8 cellular contexts compared by ENCODE assay signal in genomic region chr22:20859615-20860014, GRCh38. TPM values are rescaled to one million over a fixed set of nuclear protein-coding genes. Genes with fewer than 3 reads are reported as not detected.
A peak's percentile ranks its signal among the peaks of the same experiment; 100 is the strongest.
DNase-seq lines count a peak whose midpoint lies in the region; ATAC-seq and TF ChIP-seq lines count a peak whose summit lies in the region.
"Had no signal": no experiment of that assay in that cellular context is flagged by ENCODE, and none has a peak within 500 bp of the region (broad histone marks: within the 10 kb centered on the region; RNA-seq: fewer than 3 reads in every experiment).

No MANE protein-coding gene starts in this region.

- no peak overlapping the region for H2BK5ac ChIP-seq in H9 (ENCODE audit: insufficient read length, low read length)

- no peak overlapping the region for H2BK12ac ChIP-seq in H9 (ENCODE audit: insufficient read length, low read depth, low read length)

- H3K14ac ChIP-seq in H9 (ENCODE audit: insufficient read depth, low read length): no peak overlapping the region

- peak overlapping the region; percentile 52 to 92 (median 88) for H3K4me3 ChIP-seq in skin epidermis

- H3K4ac ChIP-seq in H9 (ENCODE audit: low read depth, low read length): no peak overlapping the region

- peaks cover 5% of the 10 kb centered on the region; the same call in 1 of the 2 replicates for H3K79me2 ChIP-seq in H9 (ENCODE audit: insufficient read depth, low read length)

- no peak overlapping the region for H4K5ac ChIP-seq in H9 (ENCODE audit: insufficient read length, low read depth, low read length)

- no peaks in the 10 kb centered on the region for H3K27me3 ChIP-seq in H9 (ENCODE audit: insufficient read depth, low read length)

- no peaks in the 10 kb centered on the region for H3K9me3 Mint-ChIP-seq in H9
- no peaks in the 10 kb centered on the region for H3K9me3 Mint-ChIP-seq in glutamatergic neuron (ENCODE audit: unreplicated experiment)

- H4K91ac ChIP-seq in H9 (ENCODE audit: insufficient read length, low read depth, low read length): no peak overlapping the region

- H3K79me1 ChIP-seq in H9 (ENCODE audit: insufficient read depth, low read depth, low read length, poor library complexity, severe bottlenecking): peaks cover 5% of the 10 kb centered on the region

- H2BK120ac ChIP-seq in H9 (ENCODE audit: low read depth, low read length, poor library complexity, severe bottlenecking): no peak overlapping the region

- peak overlapping the region; percentile 42 for H3K9ac ChIP-seq in H9 (ENCODE audit: extremely low read depth, insufficient read length, low read length)

- POLR2A ChIA-PET in HEK293T (lab: Yijun Ruan, JAX): interaction anchor here (1.5 kb wide), 1 partner anchor 8 kb away, joined by 8 read pairs; no protein-coding TSS in a partner anchor

- peaks cover 22% of the 10 kb centered on the region in 2 experiments for H3K4me1 Mint-ChIP-seq in H9
- peaks cover 46% of the 10 kb centered on the region for H3K4me1 Mint-ChIP-seq in T-helper 17 cell
- peaks cover 17% of the 10 kb centered on the region for H3K4me1 Mint-ChIP-seq in glutamatergic neuron (ENCODE audit: low read depth, unreplicated experiment)

- CTCF ChIA-PET in HEK293T (lab: Yijun Ruan, JAX): interaction anchor here (1.4 kb wide), 1 partner anchor 26 kb away, joined by 4 read pairs; no protein-coding TSS in a partner anchor

- peaks cover 8% of the 10 kb centered on the region for H3K4me1 ChIP-seq in H9 (ENCODE audit: insufficient read depth, low read length)

- H3K18ac ChIP-seq in H9 (ENCODE audit: insufficient read length, low read depth, low read length): no peak overlapping the region

- no peak overlapping the region for H3T11ph ChIP-seq in H9 (ENCODE audit: low read length)

- H4K8ac ChIP-seq in H9 (replicated peaks; ENCODE audit: insufficient read length, low read depth, low read length): no peak overlapping the region

- no peak for TF ChIP-seq CTCF in H9 (conservative IDR thresholded peaks at IDR 0.05)
- no peak for TF ChIP-seq CTCF in glutamatergic neuron (IDR thresholded peaks at IDR 0.05; ENCODE audit: partially characterized antibody, unreplicated experiment)
- no peak for TF ChIP-seq CTCF in omental fat pad (IDR thresholded peaks at IDR 0.05)

- H3K23ac ChIP-seq in H9 (ENCODE audit: insufficient read length, low read depth, low read length): no peak overlapping the region

- H3K56ac ChIP-seq in H9 (ENCODE audit: insufficient read length, low read depth, low read length): no peak overlapping the region

- H3K9me3 ChIP-seq in H9 (ENCODE audit: control insufficient read depth, low read depth, low read length): no peaks in the 10 kb centered on the region
- H3K9me3 ChIP-seq in T-helper 17 cell (ENCODE audit: control insufficient read depth, low read length, poor library complexity, severe bottlenecking): no peaks in the 10 kb centered on the region

- H3K36me3 Mint-ChIP-seq in H9 (ENCODE audit: insufficient read depth in 1 of 3, low read depth in 3 of 3) (no peaks in the 10 kb centered on the region; a peak in 1 of 7 replicates), T-helper 17 cell (ENCODE audit: low read depth) (peaks cover 4% of the 10 kb centered on the region), glutamatergic neuron (ENCODE audit: unreplicated experiment) (no peaks in the 10 kb centered on the region)

- no peak overlapping the region for H2AFZ ChIP-seq in H9 (ENCODE audit: low read length)

- peaks cover 2% of the 10 kb centered on the region for H4K20me1 ChIP-seq in H9 (ENCODE audit: control insufficient read depth, insufficient read depth, insufficient read length)

- no peaks in the 10 kb centered on the region for H3K27me3 Mint-ChIP-seq in H9 (ENCODE audit: low read depth)
- H3K27me3 Mint-ChIP-seq in T-helper 17 cell: no peaks in the 10 kb centered on the region
- peaks cover 9% of the 10 kb centered on the region for H3K27me3 Mint-ChIP-seq in glutamatergic neuron (ENCODE audit: unreplicated experiment)

- H2BK20ac ChIP-seq in H9 (ENCODE audit: low read depth, low read length, poor library complexity, severe bottlenecking): no peak overlapping the region

- no peak for ATAC-seq in T-helper 17 cell
- ATAC-seq in omental fat pad (ENCODE audit: low FRiP score): no peak

- DNase-seq in H9: no peak
- no peak for DNase-seq in T-helper 17 cell
- no peak for DNase-seq in glutamatergic neuron
- DNase-seq in islet precursor cell: no peak
- DNase-seq in HEK293T (ENCODE audit: extremely low spot score): no peak
- DNase-seq in omental fat pad (ENCODE audit: low spot score): no peak
- DNase-seq: anterior cingulate cortex had no signal

- no CpG with 5 or more reads among the region's 8 CpGs for WGBS in H9 (ENCODE audit: extremely low coverage, insufficient read length, low lambda C conversion rate)

- no peak overlapping the region for H2AK5ac ChIP-seq in H9 (ENCODE audit: insufficient read length, low read length)

- H3K27ac Mint-ChIP-seq in H9 (no peak overlapping the region), T-helper 17 cell (peak overlapping the region; percentile 96), glutamatergic neuron (ENCODE audit: unreplicated experiment) (peak overlapping the region; percentile 20)

- H2BK15ac ChIP-seq in H9 (ENCODE audit: low read depth, low read length): no peak overlapping the region

- H3K27ac ChIP-seq in H9 (ENCODE audit: insufficient read length, low read depth, low read length) (no peak overlapping the region), skin epidermis (peak overlapping the region in 18 of 21 experiments; percentile 69 to 94 (median 85))

- H3K4me2 ChIP-seq in H9 (ENCODE audit: insufficient read depth, insufficient read length, low read length): peak overlapping the region; percentile 48

- H3K4me3 Mint-ChIP-seq in H9 (peak overlapping the region; percentile 84 to 91), T-helper 17 cell (peak overlapping the region; percentile 94), glutamatergic neuron (ENCODE audit: unreplicated experiment) (peak overlapping the region; percentile 90)

- peaks cover 11% of the 10 kb centered on the region for H3K23me2 ChIP-seq in H9 (ENCODE audit: insufficient read length, low read depth, low read length, poor library complexity, severe bottlenecking)

TF ChIP-seq in HEK293T, 16 proteins besides CTCF, POLR2A, EP300 and RAD21:
- TF ChIP-seq FOXK2 (IDR thresholded peaks at IDR 0.05) (no peak), SP1 (IDR thresholded peaks at IDR 0.05) (no peak), ARNT (IDR thresholded peaks at IDR 0.05) (no peak), NFRKB (IDR thresholded peaks at IDR 0.05) (no peak), ZNF384 (IDR thresholded peaks at IDR 0.05) (no peak), L3MBTL2 (conservative IDR thresholded peaks at IDR 0.05) (no peak), HDGF (IDR thresholded peaks at IDR 0.05; ENCODE audit: borderline replicate concordance) (no peak), FOXA1 (IDR thresholded peaks at IDR 0.05) (no peak), LEF1 (IDR thresholded peaks at IDR 0.05; ENCODE audit: borderline replicate concordance) (no peak), PKNOX1 (IDR thresholded peaks at IDR 0.05) (no peak)

RNA-seq across cellular contexts. Expression of gene SNAP29, which starts 0.8 kb away (rescaled TPM):
- total RNA-seq in H9 (2021) (15.6 and 17.9 TPM in 2 replicates), T-helper 17 cell (10 to 100 TPM; 18.9 to 25.4 TPM), glutamatergic neuron (ENCODE audit: unreplicated experiment) (22.9 TPM), omental fat pad (10 to 100 TPM; 17.2 to 25.1 (median 20.1) TPM)

RNA-seq across cellular contexts. Expression of gene PI4KA, which starts 1.0 kb away (rescaled TPM):
- total RNA-seq in H9 (2021) (58.5 and 65.8 TPM in 2 replicates), T-helper 17 cell (100 to 1,000 TPM; 159 to 160 TPM), glutamatergic neuron (ENCODE audit: unreplicated experiment) (165 TPM), omental fat pad (10 to 100 TPM; 62.1 to 97.2 (median 86.9) TPM)

RNA-seq across cellular contexts. Expression of gene CRKL, which starts 57.6 kb away (rescaled TPM):
- total RNA-seq in H9 (2021) (105 and 106 TPM in 2 replicates), T-helper 17 cell (10 to 100 TPM; 40.0 to 57.0 TPM), glutamatergic neuron (ENCODE audit: unreplicated experiment) (59.6 TPM), omental fat pad (10 to 100 TPM; 37.9 to 51.6 (median 45.4) TPM)

Comparison
In these comparisons a context has a peak if more than half of its experiments do, and no peak if none do; other contexts are left out.
1. H3K27ac Mint-ChIP-seq: peak in T-helper 17 cell (single experiment) and glutamatergic neuron (single experiment); none in H9 (0 of 3).
2. Peak in every context shown above with its lines, with median percentiles within 50 percentile points of each other: H3K4me3 Mint-ChIP-seq.